ENCODE assay signal across 9 cellular contexts in the genomic region with DNA sequence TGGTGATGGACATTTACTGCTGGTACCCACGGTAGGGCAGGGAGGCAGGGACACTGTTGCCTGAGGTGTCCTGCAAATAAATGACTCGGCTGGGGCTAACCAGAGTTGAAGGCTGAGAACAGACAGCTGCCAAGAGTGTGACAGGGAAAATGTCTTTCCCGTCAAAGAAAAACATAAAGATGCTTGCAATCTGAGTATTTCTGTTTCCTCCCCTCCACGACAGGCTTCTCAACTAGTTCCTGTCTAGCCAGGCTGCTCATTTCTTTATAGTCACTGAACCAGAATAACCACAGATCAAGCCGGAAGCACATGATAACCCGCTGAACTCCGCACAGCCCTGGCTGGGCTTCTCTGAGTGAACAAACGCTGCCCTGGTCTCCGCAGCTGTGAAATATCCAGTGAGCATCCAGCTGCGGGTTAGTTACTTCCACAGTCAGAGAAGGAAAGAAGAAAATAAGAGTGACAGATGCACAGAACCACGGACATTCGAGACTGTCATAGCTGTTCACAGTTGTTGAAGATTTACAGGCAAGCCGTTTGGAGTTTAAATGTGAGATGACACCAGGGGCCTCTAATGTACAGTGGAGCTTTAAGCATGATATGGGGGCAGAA.
A peak's percentile ranks its signal among the peaks of the same experiment; 100 is the strongest.
DNase-seq lines count a peak whose midpoint lies in the region; ATAC-seq and TF ChIP-seq lines count a peak whose summit lies in the region.
"Had no signal": no experiment of that assay in that cellular context is flagged by ENCODE, and none has a peak within 500 bp of the region (broad histone marks: within the 10 kb centered on the region; RNA-seq: fewer than 3 reads in every experiment).

No MANE protein-coding gene starts in this region.

- H3K4me1 ChIP-seq in lung (ENCODE audit: control insufficient read depth in 2 of 2, insufficient read depth in 2 of 2, low read length in 2 of 2) = no peaks in the 10 kb centered on the region
- peaks cover 24% of the 10 kb centered on the region for H3K4me1 ChIP-seq in vagina

- H3K4me3 ChIP-seq in lung (no peak overlapping the region), vagina (peak overlapping the region in 1 of 2 donors; percentile 7)
- H3K4me3 ChIP-seq: tibial artery had no signal

- peak in 2 of 3 donors; percentile 12 to 24 for DNase-seq in stimulated activated CD4-positive, alpha-beta T cell treated with anti-CD3 and anti-CD28 coated beads, Interleukin-12 subunit alpha, Interleukin-12 subunit beta, amount 100 ng/mL, for 48 hours (ENCODE audit: low read depth in 2 of 3, low spot score in 1 of 3)
- no peak for DNase-seq in stimulated activated CD4-positive, alpha-beta T cell treated with anti-CD3 and anti-CD28 coated beads, Interleukin-12 subunit alpha, Interleukin-12 subunit beta, amount 100 ng/mL, for 4 hours
- DNase-seq in RPMI8226 (peak; percentile 74), astrocyte of the hippocampus (ENCODE audit: low read depth, low spot score) (peak; percentile 70), lung (ENCODE audit: low spot score) (no peak), vagina (ENCODE audit: extremely low spot score in 2 of 2) (peak; percentile 65 to 89), iPS-NIHi11 (ENCODE audit: low spot score) (no peak)

- H3K36me3 ChIP-seq in lung (ENCODE audit: control insufficient read depth in 2 of 2, insufficient read depth in 2 of 2, low read length in 2 of 2) (no peaks in the 10 kb centered on the region), vagina (no peaks in the 10 kb centered on the region)
- H3K36me3 ChIP-seq: tibial artery had no signal

- TF ChIP-seq POLR2A in vagina (IDR thresholded peaks at IDR 0.05) = no peak

- WGBS in lung, 2 donors = 4 to 18% methylated on average over 13 of the region's 13 CpGs

- H3K9me3 ChIP-seq in lung (ENCODE audit: control insufficient read depth in 2 of 2, insufficient read depth in 1 of 2, low read length in 1 of 2) (peaks cover 0 to 4% of the 10 kb centered on the region in 2 donors), vagina (no peaks in the 10 kb centered on the region)

- intact Hi-C loops in vagina (cut with DNase I) = no loop called here

- H3K27me3 ChIP-seq in lung (ENCODE audit: control insufficient read depth, insufficient read depth) (no peaks in the 10 kb centered on the region), vagina (no peaks in the 10 kb centered on the region)

- H3K27ac ChIP-seq in lung (ENCODE audit: low read depth in 1 of 2, low read length in 1 of 2) (no peak overlapping the region), vagina (peak overlapping the region; percentile 61)
- H3K27ac ChIP-seq: tibial artery had no signal

- ATAC-seq in HG03045 (IDR thresholded peaks at IDR 0.05; ENCODE audit: unreplicated experiment) = peak; percentile 51
- peak; percentile 25 for ATAC-seq in lung (ENCODE audit: insufficient read depth, low FRiP score)

- TF ChIP-seq CTCF in lung (IDR thresholded peaks at IDR 0.05; ENCODE audit: control extremely low read depth, extremely low read depth) (no peak), vagina (IDR thresholded peaks at IDR 0.05) (no peak)

Comparison
In these comparisons a context has a peak if more than half of its experiments do, and no peak if none do; other contexts are left out.
1. DNase-seq: peak in stimulated activated CD4-positive, alpha-beta T cell treated with anti-CD3 and anti-CD28 coated beads, Interleukin-12 subunit alpha, Interleukin-12 subunit beta, amount 100 ng/mL, for 48 hours (2 of 3), RPMI8226 (single experiment), astrocyte of the hippocampus (single experiment) and vagina (2 of 2); none in stimulated activated CD4-positive, alpha-beta T cell treated with anti-CD3 and anti-CD28 coated beads, Interleukin-12 subunit alpha, Interleukin-12 subunit beta, amount 100 ng/mL, for 4 hours (single experiment), lung (single experiment) and iPS-NIHi11 (single experiment).